Comparison of ENCODE assay signal across 1 cellular context in the genomic region with DNA sequence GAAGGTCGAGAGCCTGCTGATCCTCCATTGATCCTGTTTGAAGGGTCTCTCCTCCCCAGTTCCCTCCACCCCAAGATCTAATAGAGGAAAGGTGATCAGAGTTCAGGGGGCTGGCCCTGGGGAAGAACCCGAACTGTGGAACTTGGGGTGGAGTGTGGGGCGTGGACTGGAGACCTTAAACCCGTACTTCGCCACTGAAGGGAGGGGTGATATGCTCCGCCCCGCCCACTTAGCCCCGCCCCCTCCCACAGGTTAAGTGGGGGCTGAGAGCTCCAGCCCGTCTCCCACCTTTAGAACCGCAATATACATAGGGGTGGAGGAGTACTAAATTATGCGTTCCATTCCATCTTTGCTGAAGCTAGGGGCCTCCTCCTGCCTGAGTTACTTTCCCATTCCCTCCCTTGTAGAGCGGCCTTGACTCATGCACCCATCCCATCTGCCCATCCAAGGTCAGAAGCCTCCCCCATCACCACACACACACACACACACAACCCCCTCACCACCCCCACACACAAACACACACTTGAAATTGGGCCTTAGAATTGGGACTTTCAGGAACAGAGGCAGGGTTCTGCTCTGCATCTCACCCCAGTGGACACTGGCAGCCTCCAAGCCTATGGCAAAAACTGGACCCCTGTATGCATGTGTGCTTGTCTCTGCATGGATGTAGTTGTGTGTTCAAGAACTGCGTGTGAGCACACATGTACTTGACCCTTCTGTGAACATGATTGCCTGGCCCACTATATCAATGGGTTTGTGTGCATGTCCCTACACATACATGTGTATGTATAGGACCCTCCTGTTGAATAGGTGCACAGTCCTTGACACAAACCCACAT.
TF ChIP-seq lines count a peak whose summit lies in the region.

No MANE protein-coding gene starts in this region.

TF ChIP-seq in HepG2, 621 proteins besides CTCF, POLR2A, EP300 and RAD21 (continued from another document and continues in another):
- TF ChIP-seq, protein P1, sequence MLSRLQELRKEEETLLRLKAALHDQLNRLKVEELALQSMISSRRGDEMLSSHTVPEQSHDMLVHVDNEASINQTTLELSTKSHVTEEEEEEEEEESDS (CRISPR knock-in tag; IDR thresholded peaks at IDR 0.05; ENCODE audit: borderline replicate concordance) = no peak
- TF ChIP-seq SMAD9 (CRISPR knock-in tag; IDR thresholded peaks at IDR 0.05) (no peak), SIN3B (IDR thresholded peaks at IDR 0.05; ENCODE audit: low read length) (no peak), RARA (CRISPR knock-in tag; IDR thresholded peaks at IDR 0.05) (peak; percentile 51; the same call in 1 of the 2 replicates), SETDB1 (CRISPR knock-in tag; IDR thresholded peaks at IDR 0.05; ENCODE audit: borderline replicate concordance) (no peak), TGIF2 (CRISPR knock-in tag; IDR thresholded peaks at IDR 0.05) (no peak), GATAD2A (CRISPR knock-in tag; IDR thresholded peaks at IDR 0.05) (peak; percentile 39), ZNF510 (CRISPR knock-in tag; IDR thresholded peaks at IDR 0.05; ENCODE audit: low read depth) (no peak), CENPT (CRISPR knock-in tag; IDR thresholded peaks at IDR 0.05; ENCODE audit: low read depth) (no peak), MXI1 (IDR thresholded peaks at IDR 0.05; ENCODE audit: borderline replicate concordance, low read depth, low read length) (no peak), MATR3 (CRISPR knock-in tag; IDR thresholded peaks at IDR 0.05) (no peak), ZSCAN30 (CRISPR knock-in tag; IDR thresholded peaks at IDR 0.05) (no peak), NFE2L2 (IDR thresholded peaks at IDR 0.05; ENCODE audit: low read length) (no peak), POLR2AphosphoS2 (IDR thresholded peaks at IDR 0.05; ENCODE audit: low read depth, low read length) (no peak), EHMT2 (IDR thresholded peaks at IDR 0.05; ENCODE audit: borderline replicate concordance, low read depth, low read length) (no peak)
- TF ChIP-seq, protein P2, sequence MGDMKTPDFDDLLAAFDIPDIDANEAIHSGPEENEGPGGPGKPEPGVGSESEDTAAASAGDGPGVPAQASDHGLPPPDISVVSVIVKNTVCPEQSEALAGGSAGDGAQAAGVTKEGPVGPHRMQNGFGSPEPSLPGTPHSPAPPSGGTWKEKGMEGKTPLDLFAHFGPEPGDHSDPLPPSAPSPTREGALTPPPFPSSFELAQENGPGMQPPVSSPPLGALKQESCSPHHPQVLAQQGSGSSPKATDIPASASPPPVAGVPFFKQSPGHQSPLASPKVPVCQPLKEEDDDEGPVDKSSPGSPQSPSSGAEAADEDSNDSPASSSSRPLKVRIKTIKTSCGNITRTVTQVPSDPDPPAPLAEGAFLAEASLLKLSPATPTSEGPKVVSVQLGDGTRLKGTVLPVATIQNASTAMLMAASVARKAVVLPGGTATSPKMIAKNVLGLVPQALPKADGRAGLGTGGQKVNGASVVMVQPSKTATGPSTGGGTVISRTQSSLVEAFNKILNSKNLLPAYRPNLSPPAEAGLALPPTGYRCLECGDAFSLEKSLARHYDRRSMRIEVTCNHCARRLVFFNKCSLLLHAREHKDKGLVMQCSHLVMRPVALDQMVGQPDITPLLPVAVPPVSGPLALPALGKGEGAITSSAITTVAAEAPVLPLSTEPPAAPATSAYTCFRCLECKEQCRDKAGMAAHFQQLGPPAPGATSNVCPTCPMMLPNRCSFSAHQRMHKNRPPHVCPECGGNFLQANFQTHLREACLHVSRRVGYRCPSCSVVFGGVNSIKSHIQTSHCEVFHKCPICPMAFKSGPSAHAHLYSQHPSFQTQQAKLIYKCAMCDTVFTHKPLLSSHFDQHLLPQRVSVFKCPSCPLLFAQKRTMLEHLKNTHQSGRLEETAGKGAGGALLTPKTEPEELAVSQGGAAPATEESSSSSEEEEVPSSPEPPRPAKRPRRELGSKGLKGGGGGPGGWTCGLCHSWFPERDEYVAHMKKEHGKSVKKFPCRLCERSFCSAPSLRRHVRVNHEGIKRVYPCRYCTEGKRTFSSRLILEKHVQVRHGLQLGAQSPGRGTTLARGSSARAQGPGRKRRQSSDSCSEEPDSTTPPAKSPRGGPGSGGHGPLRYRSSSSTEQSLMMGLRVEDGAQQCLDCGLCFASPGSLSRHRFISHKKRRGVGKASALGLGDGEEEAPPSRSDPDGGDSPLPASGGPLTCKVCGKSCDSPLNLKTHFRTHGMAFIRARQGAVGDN (CRISPR knock-in tag; IDR thresholded peaks at IDR 0.05) = no peak
- TF ChIP-seq, protein P3, sequence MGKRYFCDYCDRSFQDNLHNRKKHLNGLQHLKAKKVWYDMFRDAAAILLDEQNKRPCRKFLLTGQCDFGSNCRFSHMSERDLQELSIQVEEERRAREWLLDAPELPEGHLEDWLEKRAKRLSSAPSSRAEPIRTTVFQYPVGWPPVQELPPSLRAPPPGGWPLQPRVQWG (CRISPR knock-in tag; IDR thresholded peaks at IDR 0.05; ENCODE audit: borderline replicate concordance, low read depth) = no peak
- TF ChIP-seq, protein P4, sequence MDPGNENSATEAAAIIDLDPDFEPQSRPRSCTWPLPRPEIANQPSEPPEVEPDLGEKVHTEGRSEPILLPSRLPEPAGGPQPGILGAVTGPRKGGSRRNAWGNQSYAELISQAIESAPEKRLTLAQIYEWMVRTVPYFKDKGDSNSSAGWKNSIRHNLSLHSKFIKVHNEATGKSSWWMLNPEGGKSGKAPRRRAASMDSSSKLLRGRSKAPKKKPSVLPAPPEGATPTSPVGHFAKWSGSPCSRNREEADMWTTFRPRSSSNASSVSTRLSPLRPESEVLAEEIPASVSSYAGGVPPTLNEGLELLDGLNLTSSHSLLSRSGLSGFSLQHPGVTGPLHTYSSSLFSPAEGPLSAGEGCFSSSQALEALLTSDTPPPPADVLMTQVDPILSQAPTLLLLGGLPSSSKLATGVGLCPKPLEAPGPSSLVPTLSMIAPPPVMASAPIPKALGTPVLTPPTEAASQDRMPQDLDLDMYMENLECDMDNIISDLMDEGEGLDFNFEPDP (CRISPR knock-in tag; conservative IDR thresholded peaks at IDR 0.05) = no peak
- TF ChIP-seq, protein P5, sequence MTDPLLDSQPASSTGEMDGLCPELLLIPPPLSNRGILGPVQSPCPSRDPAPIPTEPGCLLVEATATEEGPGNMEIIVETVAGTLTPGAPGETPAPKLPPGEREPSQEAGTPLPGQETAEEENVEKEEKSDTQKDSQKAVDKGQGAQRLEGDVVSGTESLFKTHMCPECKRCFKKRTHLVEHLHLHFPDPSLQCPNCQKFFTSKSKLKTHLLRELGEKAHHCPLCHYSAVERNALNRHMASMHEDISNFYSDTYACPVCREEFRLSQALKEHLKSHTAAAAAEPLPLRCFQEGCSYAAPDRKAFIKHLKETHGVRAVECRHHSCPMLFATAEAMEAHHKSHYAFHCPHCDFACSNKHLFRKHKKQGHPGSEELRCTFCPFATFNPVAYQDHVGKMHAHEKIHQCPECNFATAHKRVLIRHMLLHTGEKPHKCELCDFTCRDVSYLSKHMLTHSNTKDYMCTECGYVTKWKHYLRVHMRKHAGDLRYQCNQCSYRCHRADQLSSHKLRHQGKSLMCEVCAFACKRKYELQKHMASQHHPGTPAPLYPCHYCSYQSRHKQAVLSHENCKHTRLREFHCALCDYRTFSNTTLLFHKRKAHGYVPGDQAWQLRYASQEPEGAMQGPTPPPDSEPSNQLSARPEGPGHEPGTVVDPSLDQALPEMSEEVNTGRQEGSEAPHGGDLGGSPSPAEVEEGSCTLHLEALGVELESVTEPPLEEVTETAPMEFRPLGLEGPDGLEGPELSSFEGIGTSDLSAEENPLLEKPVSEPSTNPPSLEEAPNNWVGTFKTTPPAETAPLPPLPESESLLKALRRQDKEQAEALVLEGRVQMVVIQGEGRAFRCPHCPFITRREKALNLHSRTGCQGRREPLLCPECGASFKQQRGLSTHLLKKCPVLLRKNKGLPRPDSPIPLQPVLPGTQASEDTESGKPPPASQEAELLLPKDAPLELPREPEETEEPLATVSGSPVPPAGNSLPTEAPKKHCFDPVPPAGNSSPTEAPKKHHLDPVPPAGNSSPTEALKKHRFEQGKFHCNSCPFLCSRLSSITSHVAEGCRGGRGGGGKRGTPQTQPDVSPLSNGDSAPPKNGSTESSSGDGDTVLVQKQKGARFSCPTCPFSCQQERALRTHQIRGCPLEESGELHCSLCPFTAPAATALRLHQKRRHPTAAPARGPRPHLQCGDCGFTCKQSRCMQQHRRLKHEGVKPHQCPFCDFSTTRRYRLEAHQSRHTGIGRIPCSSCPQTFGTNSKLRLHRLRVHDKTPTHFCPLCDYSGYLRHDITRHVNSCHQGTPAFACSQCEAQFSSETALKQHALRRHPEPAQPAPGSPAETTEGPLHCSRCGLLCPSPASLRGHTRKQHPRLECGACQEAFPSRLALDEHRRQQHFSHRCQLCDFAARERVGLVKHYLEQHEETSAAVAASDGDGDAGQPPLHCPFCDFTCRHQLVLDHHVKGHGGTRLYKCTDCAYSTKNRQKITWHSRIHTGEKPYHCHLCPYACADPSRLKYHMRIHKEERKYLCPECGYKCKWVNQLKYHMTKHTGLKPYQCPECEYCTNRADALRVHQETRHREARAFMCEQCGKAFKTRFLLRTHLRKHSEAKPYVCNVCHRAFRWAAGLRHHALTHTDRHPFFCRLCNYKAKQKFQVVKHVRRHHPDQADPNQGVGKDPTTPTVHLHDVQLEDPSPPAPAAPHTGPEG (CRISPR knock-in tag; IDR thresholded peaks at IDR 0.05) = no peak
- TF ChIP-seq, protein P6, sequence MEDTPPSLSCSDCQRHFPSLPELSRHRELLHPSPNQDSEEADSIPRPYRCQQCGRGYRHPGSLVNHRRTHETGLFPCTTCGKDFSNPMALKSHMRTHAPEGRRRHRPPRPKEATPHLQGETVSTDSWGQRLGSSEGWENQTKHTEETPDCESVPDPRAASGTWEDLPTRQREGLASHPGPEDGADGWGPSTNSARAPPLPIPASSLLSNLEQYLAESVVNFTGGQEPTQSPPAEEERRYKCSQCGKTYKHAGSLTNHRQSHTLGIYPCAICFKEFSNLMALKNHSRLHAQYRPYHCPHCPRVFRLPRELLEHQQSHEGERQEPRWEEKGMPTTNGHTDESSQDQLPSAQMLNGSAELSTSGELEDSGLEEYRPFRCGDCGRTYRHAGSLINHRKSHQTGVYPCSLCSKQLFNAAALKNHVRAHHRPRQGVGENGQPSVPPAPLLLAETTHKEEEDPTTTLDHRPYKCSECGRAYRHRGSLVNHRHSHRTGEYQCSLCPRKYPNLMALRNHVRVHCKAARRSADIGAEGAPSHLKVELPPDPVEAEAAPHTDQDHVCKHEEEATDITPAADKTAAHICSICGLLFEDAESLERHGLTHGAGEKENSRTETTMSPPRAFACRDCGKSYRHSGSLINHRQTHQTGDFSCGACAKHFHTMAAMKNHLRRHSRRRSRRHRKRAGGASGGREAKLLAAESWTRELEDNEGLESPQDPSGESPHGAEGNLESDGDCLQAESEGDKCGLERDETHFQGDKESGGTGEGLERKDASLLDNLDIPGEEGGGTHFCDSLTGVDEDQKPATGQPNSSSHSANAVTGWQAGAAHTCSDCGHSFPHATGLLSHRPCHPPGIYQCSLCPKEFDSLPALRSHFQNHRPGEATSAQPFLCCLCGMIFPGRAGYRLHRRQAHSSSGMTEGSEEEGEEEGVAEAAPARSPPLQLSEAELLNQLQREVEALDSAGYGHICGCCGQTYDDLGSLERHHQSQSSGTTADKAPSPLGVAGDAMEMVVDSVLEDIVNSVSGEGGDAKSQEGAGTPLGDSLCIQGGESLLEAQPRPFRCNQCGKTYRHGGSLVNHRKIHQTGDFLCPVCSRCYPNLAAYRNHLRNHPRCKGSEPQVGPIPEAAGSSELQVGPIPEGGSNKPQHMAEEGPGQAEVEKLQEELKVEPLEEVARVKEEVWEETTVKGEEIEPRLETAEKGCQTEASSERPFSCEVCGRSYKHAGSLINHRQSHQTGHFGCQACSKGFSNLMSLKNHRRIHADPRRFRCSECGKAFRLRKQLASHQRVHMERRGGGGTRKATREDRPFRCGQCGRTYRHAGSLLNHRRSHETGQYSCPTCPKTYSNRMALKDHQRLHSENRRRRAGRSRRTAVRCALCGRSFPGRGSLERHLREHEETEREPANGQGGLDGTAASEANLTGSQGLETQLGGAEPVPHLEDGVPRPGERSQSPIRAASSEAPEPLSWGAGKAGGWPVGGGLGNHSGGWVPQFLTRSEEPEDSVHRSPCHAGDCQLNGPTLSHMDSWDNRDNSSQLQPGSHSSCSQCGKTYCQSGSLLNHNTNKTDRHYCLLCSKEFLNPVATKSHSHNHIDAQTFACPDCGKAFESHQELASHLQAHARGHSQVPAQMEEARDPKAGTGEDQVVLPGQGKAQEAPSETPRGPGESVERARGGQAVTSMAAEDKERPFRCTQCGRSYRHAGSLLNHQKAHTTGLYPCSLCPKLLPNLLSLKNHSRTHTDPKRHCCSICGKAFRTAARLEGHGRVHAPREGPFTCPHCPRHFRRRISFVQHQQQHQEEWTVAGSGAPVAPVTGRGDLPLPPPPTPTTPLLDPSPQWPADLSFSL (CRISPR knock-in tag; IDR thresholded peaks at IDR 0.05) = peak; percentile 95
- TF ChIP-seq, protein P7, sequence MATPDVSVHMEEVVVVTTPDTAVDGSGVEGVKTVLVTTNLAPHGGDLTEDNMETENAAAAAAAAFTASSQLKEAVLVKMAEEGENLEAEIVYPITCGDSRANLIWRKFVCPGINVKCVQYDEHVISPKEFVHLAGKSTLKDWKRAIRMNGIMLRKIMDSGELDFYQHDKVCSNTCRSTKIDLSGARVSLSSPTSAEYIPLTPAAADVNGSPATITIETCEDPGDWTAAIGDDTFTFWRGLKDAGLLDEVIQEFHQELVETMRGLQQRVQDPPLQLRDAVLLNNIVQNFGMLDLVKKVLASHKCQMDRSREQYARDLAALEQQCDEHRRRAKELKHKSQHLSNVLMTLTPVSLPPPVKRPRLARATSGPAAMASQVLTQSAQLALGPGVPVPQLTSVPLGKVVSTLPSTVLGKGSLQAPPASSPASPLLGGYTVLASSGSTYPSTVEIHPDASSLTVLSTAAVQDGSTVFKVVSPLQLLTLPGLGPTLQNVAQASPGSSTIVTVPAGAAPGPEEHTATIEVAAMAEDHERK (CRISPR knock-in tag; IDR thresholded peaks at IDR 0.05; ENCODE audit: low read depth) = no peak
- TF ChIP-seq, protein P8, sequence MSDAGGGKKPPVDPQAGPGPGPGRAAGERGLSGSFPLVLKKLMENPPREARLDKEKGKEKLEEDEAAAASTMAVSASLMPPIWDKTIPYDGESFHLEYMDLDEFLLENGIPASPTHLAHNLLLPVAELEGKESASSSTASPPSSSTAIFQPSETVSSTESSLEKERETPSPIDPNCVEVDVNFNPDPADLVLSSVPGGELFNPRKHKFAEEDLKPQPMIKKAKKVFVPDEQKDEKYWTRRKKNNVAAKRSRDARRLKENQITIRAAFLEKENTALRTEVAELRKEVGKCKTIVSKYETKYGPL (CRISPR knock-in tag; IDR thresholded peaks at IDR 0.05) = no peak
- TF ChIP-seq, protein P9, sequence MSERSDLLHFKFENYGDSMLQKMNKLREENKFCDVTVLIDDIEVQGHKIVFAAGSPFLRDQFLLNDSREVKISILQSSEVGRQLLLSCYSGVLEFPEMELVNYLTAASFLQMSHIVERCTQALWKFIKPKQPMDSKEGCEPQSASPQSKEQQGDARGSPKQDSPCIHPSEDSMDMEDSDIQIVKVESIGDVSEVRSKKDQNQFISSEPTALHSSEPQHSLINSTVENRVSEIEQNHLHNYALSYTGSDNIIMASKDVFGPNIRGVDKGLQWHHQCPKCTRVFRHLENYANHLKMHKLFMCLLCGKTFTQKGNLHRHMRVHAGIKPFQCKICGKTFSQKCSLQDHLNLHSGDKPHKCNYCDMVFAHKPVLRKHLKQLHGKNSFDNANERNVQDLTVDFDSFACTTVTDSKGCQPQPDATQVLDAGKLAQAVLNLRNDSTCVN (CRISPR knock-in tag; IDR thresholded peaks at IDR 0.05; ENCODE audit: borderline replicate concordance) = no peak
